Comparison of ENCODE assay signal across 1 cellular context in genomic region chr10:110701618-110701971, GRCh38.
TF ChIP-seq lines count a peak whose summit lies in the region.

No MANE protein-coding gene starts in this region.

TF ChIP-seq in K562, 482 proteins besides CTCF, POLR2A, EP300 and RAD21 (continued from another document):
- TF ChIP-seq MEIS2 (IDR thresholded peaks at IDR 0.05; ENCODE audit: partially characterized antibody) (peak; percentile 63), ARID2 (IDR thresholded peaks at IDR 0.05) (no peak)
